In the genomic region with DNA sequence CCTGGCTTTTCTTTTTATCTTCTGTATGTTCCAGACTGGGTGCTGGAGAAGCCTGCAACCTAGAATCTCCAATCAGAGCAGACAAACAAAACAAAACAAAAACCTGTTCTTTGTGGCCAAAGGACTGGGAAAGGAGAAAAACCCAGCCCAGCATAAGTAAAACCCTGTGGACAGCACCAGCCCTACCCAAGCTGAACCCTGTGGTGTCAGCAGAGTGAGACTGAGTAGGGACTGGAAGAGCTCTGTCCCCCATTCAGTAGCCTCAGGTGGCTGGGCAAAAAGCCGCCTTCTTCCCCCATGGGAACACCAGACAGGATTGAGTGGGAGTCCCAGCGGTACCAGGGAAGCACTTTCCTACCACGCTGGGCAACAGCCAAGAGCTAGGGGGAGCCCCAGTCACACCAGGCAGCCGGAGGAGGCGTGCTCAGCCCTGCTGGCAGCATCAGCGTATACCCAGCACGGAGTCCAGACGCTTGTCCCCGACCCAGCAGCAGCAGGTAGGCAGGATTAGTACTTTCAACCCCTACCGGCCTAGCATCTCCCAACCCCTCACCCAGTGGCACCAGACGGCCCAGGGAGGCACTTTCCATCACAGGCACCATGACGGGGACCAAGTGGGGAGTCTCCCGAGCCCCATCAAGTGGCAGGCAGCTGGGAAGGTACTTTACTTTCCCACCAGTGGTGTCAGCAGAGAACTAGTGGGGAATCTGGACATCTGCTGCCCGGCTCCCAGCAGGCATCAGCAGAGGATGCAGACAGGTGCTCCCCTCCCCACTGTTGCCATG, we compare ENCODE assay signal across 8 cellular contexts. TPM values are rescaled to one million over a fixed set of nuclear protein-coding genes. Genes with fewer than 3 reads are reported as not detected.
DNase-seq lines count a peak whose midpoint lies in the region; ATAC-seq, FAIRE-seq and TF ChIP-seq lines count a peak whose summit lies in the region.

No MANE protein-coding gene starts in this region.

- H3K4me3 ChIP-seq in K562: peak overlapping the region; percentile 24
- H3K4me3 ChIP-seq in retinal pigment epithelial cell (ENCODE audit: low read length): peak overlapping the region; percentile 59

- H3K4me1 ChIP-seq in K562 (replicated peaks in 1 of 2; ENCODE audit: control insufficient read depth in 2 of 2, insufficient read depth in 2 of 2, low read length in 2 of 2): peaks cover 0 to 4% of the 10 kb centered on the region in 2 experiments; a peak in 1 of 5 replicates

- TF ChIP-seq EP300 in K562 (IDR thresholded peaks at IDR 0.05; ENCODE audit: low read length): no peak

- no peaks in the 10 kb centered on the region for H3K79me2 ChIP-seq in K562 (ENCODE audit: control insufficient read depth, insufficient read depth, low read length)

- H3K36me3 ChIP-seq in K562 (ENCODE audit: control insufficient read depth, insufficient read depth, low read length): no peaks in the 10 kb centered on the region

- H3K27me3 Mint-ChIP-seq in T-helper 17 cell: no peaks in the 10 kb centered on the region

- FAIRE-seq in K562 (lab: Jason Lieb, UNC): peak; percentile 23

- DNase-seq in GM13976 (ENCODE audit: low spot score) (peak; percentile 66), NCI-H1436 treated with DMSO at 0.1 percent for 48 hours (lab: John Stamatoyannopoulos, UW) (peak; percentile 45), T-helper 17 cell (peak; percentile 17 to 30 (median 25)), K562 (ENCODE audit: extremely low read depth in 1 of 4, low spot score in 3 of 4) (peak; percentile 12 to 49 (median 29)), iPS DF 4.7 (ENCODE audit: extremely low read depth, low spot score) (peak; percentile 22), retinal pigment epithelial cell (ENCODE audit: low read depth) (peak; percentile 38)

- no TSS peak for BruUV-seq in K562 (replicated peaks; lab: Mats Ljungman, UMichigan)

- POLR2A ChIA-PET in K562 (lab: Yijun Ruan, JAX): interaction anchor here (0.6 to 1.0 kb wide), 2 partner anchors 26 to 57 kb away, joined by 3 read pairs; no protein-coding TSS in a partner anchor

- H4K20me1 ChIP-seq in K562 (replicated peaks; ENCODE audit: control insufficient read depth, insufficient read depth, low read length): no peaks in the 10 kb centered on the region

- no peak overlapping the region for H3K27ac ChIP-seq in K562 (ENCODE audit: extremely low read depth, low read depth, low read length)

- H2AFZ ChIP-seq in K562 (ENCODE audit: low read depth, low read length): peak overlapping the region; percentile 64; the same call in 1 of the 2 replicates

- H3K4me1 Mint-ChIP-seq in T-helper 17 cell: no peaks in the 10 kb centered on the region

- no peak for TF ChIP-seq POLR2A in K562 (conservative IDR thresholded peaks at IDR 0.05)

- H3K9me3 ChIP-seq in T-helper 17 cell (ENCODE audit: control insufficient read depth, low read length, poor library complexity, severe bottlenecking): no peaks in the 10 kb centered on the region
- no peaks in the 10 kb centered on the region for H3K9me3 ChIP-seq in K562 (replicated peaks; ENCODE audit: control insufficient read depth, insufficient read depth, low read depth, low read length)

- peak; percentile 81 for ATAC-seq in HG02852 (IDR thresholded peaks at IDR 0.05; ENCODE audit: unreplicated experiment)
- ATAC-seq in T-helper 17 cell: peak; percentile 99
- peak; percentile 99 for ATAC-seq in K562
- ATAC-seq in GM21528 (IDR thresholded peaks at IDR 0.05; ENCODE audit: low FRiP score, unreplicated experiment): no peak

- H3K27me3 ChIP-seq in K562 (ENCODE audit: control insufficient read depth in 2 of 2, insufficient read depth in 2 of 2, low read length in 2 of 2): no peaks in the 10 kb centered on the region

- intact Hi-C loops in K562 (cut with micrococcal nuclease): loop anchor here (1.0 to 2.0 kb wide), 3 partner anchors 75 to 190 kb away; no protein-coding TSS in a partner anchor

- peak overlapping the region in 1 of 2 experiments; percentile 58; a peak in 1 of 4 replicates for H3K9ac ChIP-seq in K562 (ENCODE audit: insufficient read depth in 1 of 2, low read depth in 2 of 2, low read length in 2 of 2)

- no peak overlapping the region for H3K27ac Mint-ChIP-seq in T-helper 17 cell

- TF ChIP-seq CTCF in GM13976 (IDR thresholded peaks at IDR 0.05; ENCODE audit: borderline replicate concordance, control extremely low read depth, extremely low read depth, insufficient read depth, missing control alignments) (peak; percentile 54), K562 (IDR thresholded peaks at IDR 0.05 in 2 of 3, conservative IDR thresholded peaks at IDR 0.05 in 1 of 3; ENCODE audit: insufficient read depth in 2 of 3, low read depth in 1 of 3, low read length in 3 of 3) (peak; percentile 58 to 80 (median 62)), retinal pigment epithelial cell (conservative IDR thresholded peaks at IDR 0.05; ENCODE audit: low read depth, low read length) (peak; percentile 65)

- peak; percentile 38 to 64 for TF ChIP-seq RAD21 in K562 (CRISPR knock-in tag; conservative IDR thresholded peaks at IDR 0.05 in 1 of 2, IDR thresholded peaks at IDR 0.05 in 1 of 2)

- CTCF ChIA-PET in K562 (lab: Yijun Ruan, JAX; ENCODE audit: low intra/inter-chr PET ratio): interaction anchor here (0.8 to 1.0 kb wide), 2 partner anchors 75 to 122 kb away, joined by 3 to 6 read pairs; no protein-coding TSS in a partner anchor

- H3K4me3 Mint-ChIP-seq in T-helper 17 cell: peak overlapping the region; percentile 49

- WGBS in K562 (ENCODE audit: insufficient coverage, low coverage, missing lambda C conversion rate): 0% methylated on average over 8 of the region's 14 CpGs

- in situ Hi-C loops in GM13976 (cut with MboI; ENCODE audit: low sequenced_read_pairs, unreplicated experiment) (no loop called here), K562 (cut with MboI) (no loop called here)

- no peaks in the 10 kb centered on the region for H3K36me3 Mint-ChIP-seq in T-helper 17 cell (ENCODE audit: low read depth)

- H3K9me1 ChIP-seq in K562 (ENCODE audit: control insufficient read depth, insufficient read depth, low read length): no peaks in the 10 kb centered on the region

- peak overlapping the region; percentile 67 for H3K4me2 ChIP-seq in K562 (ENCODE audit: insufficient read depth, low read length)

TF ChIP-seq in K562, 482 proteins besides CTCF, POLR2A, EP300 and RAD21 (continues in another document):
- TF ChIP-seq MEF2A (IDR thresholded peaks at IDR 0.05; ENCODE audit: control insufficient read depth, low read depth, low read length): no peak
- TF ChIP-seq CC2D1A (IDR thresholded peaks at IDR 0.05): peak; percentile 28; the same call in 1 of the 2 replicates
- TF ChIP-seq, protein P1, sequence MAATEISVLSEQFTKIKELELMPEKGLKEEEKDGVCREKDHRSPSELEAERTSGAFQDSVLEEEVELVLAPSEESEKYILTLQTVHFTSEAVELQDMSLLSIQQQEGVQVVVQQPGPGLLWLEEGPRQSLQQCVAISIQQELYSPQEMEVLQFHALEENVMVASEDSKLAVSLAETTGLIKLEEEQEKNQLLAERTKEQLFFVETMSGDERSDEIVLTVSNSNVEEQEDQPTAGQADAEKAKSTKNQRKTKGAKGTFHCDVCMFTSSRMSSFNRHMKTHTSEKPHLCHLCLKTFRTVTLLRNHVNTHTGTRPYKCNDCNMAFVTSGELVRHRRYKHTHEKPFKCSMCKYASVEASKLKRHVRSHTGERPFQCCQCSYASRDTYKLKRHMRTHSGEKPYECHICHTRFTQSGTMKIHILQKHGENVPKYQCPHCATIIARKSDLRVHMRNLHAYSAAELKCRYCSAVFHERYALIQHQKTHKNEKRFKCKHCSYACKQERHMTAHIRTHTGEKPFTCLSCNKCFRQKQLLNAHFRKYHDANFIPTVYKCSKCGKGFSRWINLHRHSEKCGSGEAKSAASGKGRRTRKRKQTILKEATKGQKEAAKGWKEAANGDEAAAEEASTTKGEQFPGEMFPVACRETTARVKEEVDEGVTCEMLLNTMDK (IDR thresholded peaks at IDR 0.05; ENCODE audit: borderline replicate concordance, insufficient read depth, low read depth, low read length, poor library complexity, severe bottlenecking): peak; percentile 13
- TF ChIP-seq L3MBTL2 (IDR thresholded peaks at IDR 0.05): peak; percentile 32; the same call in 1 of the 2 replicates

RNA-seq across cellular contexts. Expression of a gene that starts 8.6 kb away (rescaled TPM):
- total RNA-seq in T-helper 17 cell: under 1 TPM; 0.32 to 0.50 TPM
- 9.0 and 11.0 TPM in 2 replicates for total RNA-seq in K562 (2011; cell fraction: chromatin; rRNA removed; ENCODE audit: low replicate concordance)
- total RNA-seq in K562 (2011; cell fraction: nucleolus; rRNA removed): 1.6 and 1.7 TPM in 2 replicates
- total RNA-seq in K562 (2011; cell fraction: nucleoplasm; rRNA removed): 2.8 and 4.8 TPM in 2 replicates
- total RNA-seq in K562 (2014; rRNA removed): 4.1 and 5.1 TPM in 2 replicates
- total RNA-seq in K562 (2014; rRNA removed; fragmentation: Illumina TruSeq; extraction: Trizol): 7.3 and 8.5 TPM in 2 replicates
- total RNA-seq in K562 (2015; rRNA removed; fragmentation: Illumina TruSeq; extraction: Trizol): 6.3 and 7.0 TPM in 2 replicates
- 9.3 and 10.2 TPM in 2 replicates for total RNA-seq in K562 (2021)
- 9.2 and 10.0 TPM in 2 replicates for polyA plus RNA-seq in K562 (2011; rRNA removed)
- polyA plus RNA-seq in K562 (2011; cell fraction: cytosol; rRNA removed): 2.3 and 3.8 TPM in 2 replicates
- polyA plus RNA-seq in K562 (2011; cell fraction: nucleus; rRNA removed): 3.6 and 6.8 TPM in 2 replicates
- polyA plus RNA-seq in K562 (2012): 5.6 and 5.9 TPM in 2 replicates
- polyA plus RNA-seq in K562 (2014; fragmentation: Illumina TruSeq; extraction: Trizol): 8.2 and 9.2 TPM in 2 replicates
- polyA plus RNA-seq in K562 (2014; fragmentation: Nextera tagmentation; extraction: Ambion mirVana): 1 to 10 TPM; 2.6 to 3.0 TPM
- 3.6 and 3.8 TPM in 2 replicates for polyA plus RNA-seq in K562 (2014; rRNA removed)
- 8.8 and 12.3 TPM in 2 replicates for polyA minus RNA-seq in K562 (2011; rRNA and poly(A)+ RNA removed)
- 3.8 and 8.4 TPM in 2 replicates for polyA minus RNA-seq in K562 (2011; cell fraction: cytosol; rRNA and poly(A)+ RNA removed)
- 1.9 and 4.3 TPM in 2 replicates for polyA minus RNA-seq in K562 (2011; cell fraction: nucleus; rRNA and poly(A)+ RNA removed)
